ENCODE assay signal across 8 cellular contexts in genomic region chr16:4373909-4374742, GRCh38. TPM values are rescaled to one million over a fixed set of nuclear protein-coding genes. Genes with fewer than 3 reads are reported as not detected.
DNase-seq lines count a peak whose midpoint lies in the region; ATAC-seq and TF ChIP-seq lines count a peak whose summit lies in the region.

No MANE protein-coding gene starts in this region.

- peaks cover 9% of the 10 kb centered on the region for H3K4me1 ChIP-seq in mucosa of descending colon (ENCODE audit: low read depth)

- H3K4me3 ChIP-seq in AG04450 (ENCODE audit: low read depth, low read length) (peak overlapping the region; percentile 97), epithelial cell of esophagus (ENCODE audit: low read length) (peak overlapping the region; percentile 60), mucosa of descending colon (no peak overlapping the region)

- H3K9me3 ChIP-seq in AG04450 (ENCODE audit: control insufficient read depth, insufficient read depth, low read length) (no peaks in the 10 kb centered on the region; the same call in 1 of the 2 replicates), mucosa of descending colon (no peaks in the 10 kb centered on the region)

- POLR2A ChIA-PET in AG04450 (lab: Yijun Ruan, JAX) = interaction anchor here (0.6 to 4.3 kb wide), 15 partner anchors 7 to 106 kb away, joined by 3 to 34 read pairs (median 4); partner anchors contain the start of genes PAM16 and TFAP4

- H3K27ac ChIP-seq in AG04450 (ENCODE audit: low read depth, low read length) = peak overlapping the region; percentile 96

- no peaks in the 10 kb centered on the region for H3K27me3 ChIP-seq in AG04450 (ENCODE audit: control insufficient read depth, insufficient read depth, low read length)

- TF ChIP-seq CTCF in AG04450 (IDR thresholded peaks at IDR 0.05; ENCODE audit: low read depth, low read length) (no peak), epithelial cell of esophagus (IDR thresholded peaks at IDR 0.05; ENCODE audit: insufficient read depth, low read depth, low read length, missing control alignments) (no peak), mucosa of descending colon (IDR thresholded peaks at IDR 0.05) (no peak)

- intact Hi-C loops in mucosa of descending colon (cut with DNase I, micrococcal nuclease) = no loop called here

- no peaks in the 10 kb centered on the region for H3K36me3 ChIP-seq in mucosa of descending colon (ENCODE audit: low read depth)

- DNase-seq in AG04450 (ENCODE audit: low read depth, low spot score) (peak; percentile 93), NCI-H226 (peak; percentile 98), epithelial cell of esophagus (ENCODE audit: low read depth) (peak; percentile 76), mucosa of descending colon (peak in 2 of 3 donors; percentile 59), NCI-H146 treated with DMSO at 0.1 percent for 48 hours (lab: John Stamatoyannopoulos, UW; ENCODE audit: unreplicated experiment) (no peak)
- no peak for DNase-seq in activated CD4-positive, alpha-beta T cell treated with anti-CD3 and anti-CD28 coated beads for 48 hours
- no peak for DNase-seq in stimulated activated CD4-positive, alpha-beta T cell treated with anti-CD3 and anti-CD28 coated beads, Interleukin-4, amount 100 ng/mL, for 4 hours

- ATAC-seq in mucosa of descending colon (peak; percentile 2), HG02678 (IDR thresholded peaks at IDR 0.05; ENCODE audit: unreplicated experiment) (no peak)

- CTCF ChIA-PET in AG04450 (lab: Charles Lee) = interaction anchor here (0.9 to 9.1 kb wide), 3 partner anchors 15 to 85 kb away, joined by 3 to 55 read pairs (median 5); no protein-coding TSS in a partner anchor

RNA-seq across cellular contexts. Expression of gene VASN, which starts 2.5 kb away (rescaled TPM):
- 19.1 and 27.8 TPM in 2 replicates for polyA plus RNA-seq in AG04450 (2011; rRNA removed)
- 11.2 and 13.0 TPM in 2 replicates for polyA minus RNA-seq in AG04450 (2011; rRNA and poly(A)+ RNA removed)
- 1 to 10 TPM in 2 of 3 donors, under 1 TPM in 1; 0.93 to 8.4 (median 5.1) TPM for total RNA-seq in mucosa of descending colon

RNA-seq across cellular contexts. Expression of gene PAM16, which starts 23.0 kb away (rescaled TPM):
- polyA plus RNA-seq in AG04450 (2011; rRNA removed) = 18.4 and 23.8 TPM in 2 replicates
- 5.6 and 8.6 TPM in 2 replicates for polyA minus RNA-seq in AG04450 (2011; rRNA and poly(A)+ RNA removed)
- 10 to 100 TPM; 31.9 to 35.8 (median 32.6) TPM for total RNA-seq in mucosa of descending colon

RNA-seq across cellular contexts. Expression of gene CORO7, which starts 42.3 kb away (rescaled TPM):
- polyA plus RNA-seq in AG04450 (2011; rRNA removed) = 7.0 TPM in 2 replicates
- 14.9 and 17.5 TPM in 2 replicates for polyA minus RNA-seq in AG04450 (2011; rRNA and poly(A)+ RNA removed)
- 10 to 100 TPM; 40.0 to 61.2 (median 49.1) TPM for total RNA-seq in mucosa of descending colon

RNA-seq across cellular contexts. Expression of gene DNAJA3, which starts 51.5 kb away (rescaled TPM):
- 32.1 and 32.8 TPM in 2 replicates for polyA plus RNA-seq in AG04450 (2011; rRNA removed)
- 30.9 and 31.1 TPM in 2 replicates for polyA minus RNA-seq in AG04450 (2011; rRNA and poly(A)+ RNA removed)
- 10 to 100 TPM; 47.0 to 58.3 (median 54.8) TPM for total RNA-seq in mucosa of descending colon

RNA-seq across cellular contexts. Expression of gene GLIS2, which starts 58.3 kb away (rescaled TPM):
- 2.2 and 2.9 TPM in 2 replicates for polyA plus RNA-seq in AG04450 (2011; rRNA removed)
- polyA minus RNA-seq in AG04450 (2011; rRNA and poly(A)+ RNA removed) = 3.1 and 3.4 TPM in 2 replicates
- total RNA-seq in mucosa of descending colon = 10 to 100 TPM in 1 of 3 donors, 1 to 10 TPM in 2; 1.7 to 21.1 (median 2.9) TPM

Comparison
In these comparisons a context has a peak if more than half of its experiments do, and no peak if none do; other contexts are left out.
1. DNase-seq: peak in AG04450 (single experiment), NCI-H226 (single experiment), epithelial cell of esophagus (single experiment) and mucosa of descending colon (2 of 3); none in activated CD4-positive, alpha-beta T cell treated with anti-CD3 and anti-CD28 coated beads for 48 hours (single experiment), stimulated activated CD4-positive, alpha-beta T cell treated with anti-CD3 and anti-CD28 coated beads, Interleukin-4, amount 100 ng/mL, for 4 hours (0 of 2) and NCI-H146 treated with DMSO at 0.1 percent for 48 hours (single experiment).